ENCODE assay signal across 15 cellular contexts in the genomic region with DNA sequence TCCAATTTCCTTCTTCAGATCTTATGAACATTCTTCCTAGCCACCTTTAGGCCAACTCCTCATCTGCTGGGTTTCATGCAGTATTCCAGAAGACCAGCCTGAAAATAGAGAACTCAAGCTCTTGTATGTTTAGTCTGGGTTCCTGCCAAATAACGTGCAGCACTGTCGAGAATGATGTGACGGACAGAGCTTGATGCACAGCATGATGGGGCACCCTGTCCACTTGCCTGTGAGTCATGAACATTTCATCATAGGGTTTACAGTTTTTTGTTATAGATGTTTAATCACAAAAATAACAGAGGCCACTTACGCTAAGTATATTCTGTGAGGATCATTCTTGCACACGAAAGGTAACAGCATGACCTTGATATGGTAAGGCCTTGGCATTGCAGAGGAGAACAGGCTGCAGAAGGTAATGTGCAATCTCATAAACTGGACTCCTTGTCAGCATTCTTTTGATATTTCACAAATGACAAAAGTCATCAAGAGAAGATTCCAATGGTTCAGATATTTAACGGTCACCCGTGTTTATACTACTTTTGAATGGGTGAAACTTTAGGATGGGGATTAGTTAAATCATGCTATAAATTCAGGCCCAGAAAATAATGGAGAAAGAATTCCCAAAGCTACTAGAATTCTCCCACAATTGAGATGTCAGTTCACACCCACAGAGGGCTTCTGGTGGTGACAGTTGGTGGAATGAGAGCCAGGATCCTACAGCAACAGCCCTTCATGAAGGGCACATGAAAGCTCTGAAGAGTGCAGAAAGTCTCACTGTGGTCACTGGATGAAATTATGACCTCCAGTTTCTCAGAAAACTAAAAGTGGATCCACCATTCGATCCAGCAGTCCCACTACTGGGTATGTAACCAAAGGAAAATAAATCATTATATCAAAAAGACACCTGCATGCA.
DNase-seq lines count a peak whose midpoint lies in the region; ATAC-seq and TF ChIP-seq lines count a peak whose summit lies in the region.
"Had no signal": no experiment of that assay in that cellular context is flagged by ENCODE, and none has a peak within 500 bp of the region (broad histone marks: within the 10 kb centered on the region; RNA-seq: fewer than 3 reads in every experiment).

No MANE protein-coding gene starts in this region.

- TF ChIP-seq CTCF in AG04449 (IDR thresholded peaks at IDR 0.05; ENCODE audit: insufficient read depth, low read length, missing control alignments) (no peak), brain microvascular endothelial cell (IDR thresholded peaks at IDR 0.05; ENCODE audit: low read depth, low read length, missing control alignments) (no peak)

- POLR2A ChIA-PET in AG04449 (lab: Yijun Ruan, JAX) = no interaction called here

- no peaks in the 10 kb centered on the region for H3K4me1 ChIP-seq in right cardiac atrium (ENCODE audit: control insufficient read depth, insufficient read depth, low read length)
- H3K4me1 ChIP-seq: BLaER1 had no signal

- H3K27me3 ChIP-seq in brain microvascular endothelial cell (replicated peaks) = no peaks in the 10 kb centered on the region
- no peaks in the 10 kb centered on the region for H3K27me3 ChIP-seq in right cardiac atrium (ENCODE audit: control insufficient read depth, insufficient read depth)
- H3K27me3 ChIP-seq: BLaER1 had no signal

- in situ Hi-C loops in brain microvascular endothelial cell (cut with HindIII; ENCODE audit: low pct_ligation_motif_present, low sequenced_read_pairs) = no loop called here

- H3K4me3 ChIP-seq in AG04449 (ENCODE audit: low read depth, low read length) (no peak overlapping the region), brain microvascular endothelial cell (ENCODE audit: low read depth, low read length) (no peak overlapping the region), right cardiac atrium (ENCODE audit: low read length) (no peak overlapping the region)
- H3K4me3 ChIP-seq: BLaER1 had no signal

- peak; percentile 23 to 56 for ATAC-seq in right cardiac atrium
- no peak for ATAC-seq in HG02840 (IDR thresholded peaks at IDR 0.05; ENCODE audit: low FRiP score, unreplicated experiment)
- no peak for ATAC-seq in GM21723 (IDR thresholded peaks at IDR 0.05; ENCODE audit: unreplicated experiment)
- ATAC-seq: Panc1 had no signal

- 53% methylated on average over 8 of the region's 8 CpGs for WGBS in right cardiac atrium

- no peaks in the 10 kb centered on the region for H3K9me3 ChIP-seq in right cardiac atrium (ENCODE audit: control insufficient read depth, low read length)
- H3K9me3 ChIP-seq: BLaER1 had no signal

- H3K27ac ChIP-seq in brain microvascular endothelial cell (no peak overlapping the region), right cardiac atrium (ENCODE audit: low read length) (no peak overlapping the region)
- H3K27ac ChIP-seq: BLaER1 had no signal

- H3K36me3 ChIP-seq in brain microvascular endothelial cell (replicated peaks) = no peaks in the 10 kb centered on the region
- H3K36me3 ChIP-seq: BLaER1 had no signal

- peak; percentile 79 for DNase-seq in AG04449 (ENCODE audit: low read depth, low spot score)
- DNase-seq in HPDE6-E6E7 (ENCODE audit: extremely low spot score) = peak; percentile 8
- DNase-seq in brain microvascular endothelial cell = peak; percentile 96
- no peak for DNase-seq in right cardiac atrium
- DNase-seq in stimulated activated CD4-positive, alpha-beta T cell treated with anti-CD3 and anti-CD28 coated beads, Interleukin-2, amount 100 ng/mL, for 24 hours = no peak
- no peak for DNase-seq in NCI-H2227 treated with DMSO at 0.1 percent for 48 hours (lab: John Stamatoyannopoulos, UW)
- DNase-seq: caudate nucleus; GDM1; NCI-H1417; NCI-H510A treated with DMSO at 0.1 percent for 48 hours; stimulated activated CD4-positive, alpha-beta T cell treated with anti-CD3 and anti-CD28 coated beads, Interleukin-2, amount 100 ng/mL, for 48 hours had no signal

- intact Hi-C loops in right cardiac atrium (cut with DNase I) = no loop called here

- CTCF ChIA-PET in AG04449 (lab: Yijun Ruan, JAX) = interaction anchor here (1.1 to 1.6 kb wide), 2 partner anchors 29 to 176 kb away, joined by 3 to 5 read pairs; no protein-coding TSS in a partner anchor

Comparison
In these comparisons a context has a peak if more than half of its experiments do, and no peak if none do; other contexts are left out.
1. DNase-seq: peak in AG04449 (single experiment), HPDE6-E6E7 (single experiment) and brain microvascular endothelial cell (single experiment); none in right cardiac atrium (0 of 3), stimulated activated CD4-positive, alpha-beta T cell treated with anti-CD3 and anti-CD28 coated beads, Interleukin-2, amount 100 ng/mL, for 24 hours (0 of 2) and NCI-H2227 treated with DMSO at 0.1 percent for 48 hours (single experiment).
2. ATAC-seq: peak in right cardiac atrium (2 of 2); none in HG02840 (single experiment) and GM21723 (single experiment).